In the genomic region with DNA sequence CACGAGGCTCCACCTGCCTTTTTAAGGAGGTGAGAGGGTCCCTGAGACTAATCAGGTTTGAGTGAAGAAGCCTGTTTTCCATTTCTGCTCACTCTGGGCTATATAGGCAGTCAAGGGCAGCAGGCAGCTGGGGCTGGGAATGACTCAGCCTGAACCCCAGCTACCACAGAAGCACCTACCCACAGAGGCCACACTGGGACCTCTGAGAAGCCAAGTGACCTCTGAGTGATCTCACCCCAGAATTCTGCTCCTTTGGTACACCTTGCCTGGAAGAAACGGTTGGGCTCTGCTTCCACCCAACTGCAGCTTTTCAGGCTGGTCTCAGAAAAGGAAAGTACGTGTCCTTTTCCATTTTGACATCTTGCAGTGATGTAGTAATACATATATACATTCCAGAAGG, we compare ENCODE assay signal across 11 cellular contexts. TPM values are rescaled to one million over a fixed set of nuclear protein-coding genes. Genes with fewer than 3 reads are reported as not detected.
DNase-seq lines count a peak whose midpoint lies in the region; ATAC-seq, FAIRE-seq and TF ChIP-seq lines count a peak whose summit lies in the region.
"Had no signal": no experiment of that assay in that cellular context is flagged by ENCODE, and none has a peak within 500 bp of the region (broad histone marks: within the 10 kb centered on the region; RNA-seq: fewer than 3 reads in every experiment).

No MANE protein-coding gene starts in this region.

- DNase-seq in heart left ventricle, result no peak
- no peak for DNase-seq in left ventricle myocardium superior
- peak; percentile 45 for DNase-seq in astrocyte (ENCODE audit: low read depth)
- peak; percentile 15 for DNase-seq in stimulated activated naive B cell treated with anti-CD40 and anti-IgM and Interleukin-4, amounts not matched to agents 10 μg/mL and 1 μg/mL and 100 μg/mL, for 72 hours
- no peak for DNase-seq in prostate gland (ENCODE audit: low spot score)
- DNase-seq: H7, NCI-H2171 treated with DMSO at 0.1 percent for 48 hours had no signal

- WGBS in heart left ventricle, 4 donors, result 48 to 60% (median 54%) methylated on average over 3 of the region's 3 CpGs
- 20 to 67% methylated on average over 1 of the region's 3 CpGs for WGBS in gastroesophageal sphincter (ENCODE audit: low coverage in 1 of 2), 2 donors
- WGBS in prostate gland, result 71% methylated on average over 3 of the region's 3 CpGs

- no peak overlapping the region for H2AFZ ChIP-seq in astrocyte (ENCODE audit: low read depth, low read length)

- H3K9ac ChIP-seq in astrocyte (ENCODE audit: low read length), result no peak overlapping the region

- H3K27me3 ChIP-seq in heart left ventricle, result no peaks in the 10 kb centered on the region
- no peaks in the 10 kb centered on the region for H3K27me3 ChIP-seq in astrocyte (ENCODE audit: insufficient read depth, low read length)
- H3K27me3 ChIP-seq in gastroesophageal sphincter, result no peaks in the 10 kb centered on the region
- no peaks in the 10 kb centered on the region for H3K27me3 ChIP-seq in prostate gland (replicated peaks; ENCODE audit: insufficient read depth)

- H3K36me3 ChIP-seq in heart left ventricle (no peaks in the 10 kb centered on the region), astrocyte (ENCODE audit: insufficient read depth, low read length) (no peaks in the 10 kb centered on the region), gastroesophageal sphincter (no peaks in the 10 kb centered on the region), prostate gland (no peaks in the 10 kb centered on the region)

- peaks cover 98% of the 10 kb centered on the region for H4K20me1 ChIP-seq in astrocyte (ENCODE audit: insufficient read depth, low read length)

- H3K36me3 Mint-ChIP-seq in astrocyte (ENCODE audit: low read depth, unreplicated experiment), result peaks cover 12% of the 10 kb centered on the region
- peaks cover 0 to 4% of the 10 kb centered on the region in 2 donors for H3K36me3 Mint-ChIP-seq in stimulated activated naive B cell treated with anti-CD40 and anti-IgM and Interleukin-4, amounts not matched to agents 10 μg/mL and 1 μg/mL and 100 μg/mL, for 72 hours

- TF ChIP-seq POLR2A in heart left ventricle (IDR thresholded peaks at IDR 0.05) (no peak), gastroesophageal sphincter (IDR thresholded peaks at IDR 0.05) (no peak), prostate gland (IDR thresholded peaks at IDR 0.05) (no peak)

- intact Hi-C loops in heart left ventricle (cut with DNase I) (loop anchor here in 2 of 10 donors (5.0 to 10.0 kb wide), 3 partner anchors 39 to 823 kb away; partner anchors contain the start of gene RPP25L (in 1 of the 2)), left ventricle myocardium superior (cut with micrococcal nuclease) (no loop called here), prostate gland (cut with DNase I) (no loop called here)

- H3K79me2 ChIP-seq in astrocyte (ENCODE audit: insufficient read depth, low read length), result peaks cover 82% of the 10 kb centered on the region

- no peak for ATAC-seq in heart left ventricle
- no peak for ATAC-seq in left ventricle myocardium superior
- ATAC-seq in HG03045 (IDR thresholded peaks at IDR 0.05; ENCODE audit: unreplicated experiment), result peak; percentile 72
- ATAC-seq in stimulated activated naive B cell treated with anti-CD40 and anti-IgM and Interleukin-4, amounts not matched to agents 10 μg/mL and 1 μg/mL and 100 μg/mL, for 72 hours (replicated peaks), result peak; percentile 94 to 97
- no peak for ATAC-seq in gastroesophageal sphincter
- ATAC-seq in HG03139 (IDR thresholded peaks at IDR 0.05; ENCODE audit: unreplicated experiment), result no peak

- no peaks in the 10 kb centered on the region for H3K9me3 Mint-ChIP-seq in astrocyte (ENCODE audit: unreplicated experiment)
- no peaks in the 10 kb centered on the region for H3K9me3 Mint-ChIP-seq in stimulated activated naive B cell treated with anti-CD40 and anti-IgM and Interleukin-4, amounts not matched to agents 10 μg/mL and 1 μg/mL and 100 μg/mL, for 72 hours
- H3K9me3 Mint-ChIP-seq: neural crest cell had no signal

- H3K4me2 ChIP-seq in astrocyte (ENCODE audit: low read length), result no peak overlapping the region

- H3K27ac Mint-ChIP-seq in astrocyte (ENCODE audit: unreplicated experiment), result peak overlapping the region; percentile 49
- no peak overlapping the region for H3K27ac Mint-ChIP-seq in stimulated activated naive B cell treated with anti-CD40 and anti-IgM and Interleukin-4, amounts not matched to agents 10 μg/mL and 1 μg/mL and 100 μg/mL, for 72 hours

- no peak overlapping the region for H3K4me3 Mint-ChIP-seq in astrocyte (ENCODE audit: unreplicated experiment)
- H3K4me3 Mint-ChIP-seq in stimulated activated naive B cell treated with anti-CD40 and anti-IgM and Interleukin-4, amounts not matched to agents 10 μg/mL and 1 μg/mL and 100 μg/mL, for 72 hours, result no peak overlapping the region
- H3K4me3 Mint-ChIP-seq: neural crest cell had no signal

- no peak for FAIRE-seq in astrocyte (lab: Jason Lieb, UNC)

- peaks cover 48% of the 10 kb centered on the region for H3K4me1 Mint-ChIP-seq in astrocyte (ENCODE audit: low read depth, unreplicated experiment)
- peaks cover 20 to 31% of the 10 kb centered on the region in 2 donors for H3K4me1 Mint-ChIP-seq in stimulated activated naive B cell treated with anti-CD40 and anti-IgM and Interleukin-4, amounts not matched to agents 10 μg/mL and 1 μg/mL and 100 μg/mL, for 72 hours

- TF ChIP-seq CTCF in heart left ventricle (IDR thresholded peaks at IDR 0.05), result no peak
- TF ChIP-seq CTCF in astrocyte (IDR thresholded peaks at IDR 0.05; ENCODE audit: insufficient read depth, low read depth, low read length), result no peak
- TF ChIP-seq CTCF in gastroesophageal sphincter (IDR thresholded peaks at IDR 0.05), result no peak
- TF ChIP-seq CTCF in prostate gland (IDR thresholded peaks at IDR 0.05), result no peak

- TF ChIP-seq EP300 in gastroesophageal sphincter (IDR thresholded peaks at IDR 0.05), result no peak

- H3K4me3 ChIP-seq in heart left ventricle (no peak overlapping the region), astrocyte (ENCODE audit: insufficient read depth, low read depth, low read length) (no peak overlapping the region), gastroesophageal sphincter (no peak overlapping the region), prostate gland (no peak overlapping the region)

- H3K9me3 ChIP-seq in heart left ventricle, result no peaks in the 10 kb centered on the region
- H3K9me3 ChIP-seq in astrocyte (ENCODE audit: insufficient read depth, low read depth, low read length), result no peaks in the 10 kb centered on the region
- H3K9me3 ChIP-seq in gastroesophageal sphincter, result no peaks in the 10 kb centered on the region
- H3K9me3 ChIP-seq in prostate gland, result no peaks in the 10 kb centered on the region

- H3K4me1 ChIP-seq in heart left ventricle (peaks cover 9 to 98% (median 78%) of the 10 kb centered on the region in 12 donors), astrocyte (ENCODE audit: insufficient read depth, low read length) (peaks cover 3% of the 10 kb centered on the region), gastroesophageal sphincter (peaks cover 0 to 59% (median 8%) of the 10 kb centered on the region in 3 donors), prostate gland (replicated peaks) (no peaks in the 10 kb centered on the region)

- H3K27ac ChIP-seq in heart left ventricle (peak overlapping the region; percentile 1 to 81 (median 60)), astrocyte (ENCODE audit: low read depth, low read length) (no peak overlapping the region), gastroesophageal sphincter (peak overlapping the region in 2 of 4 donors; percentile 6 to 25), prostate gland (no peak overlapping the region)

- H3K27me3 Mint-ChIP-seq in astrocyte (ENCODE audit: low read depth, unreplicated experiment), result no peaks in the 10 kb centered on the region
- no peaks in the 10 kb centered on the region for H3K27me3 Mint-ChIP-seq in stimulated activated naive B cell treated with anti-CD40 and anti-IgM and Interleukin-4, amounts not matched to agents 10 μg/mL and 1 μg/mL and 100 μg/mL, for 72 hours

RNA-seq across cellular contexts. Expression of gene FAM219A, which starts 6.8 kb away (rescaled TPM):
- 10 to 100 TPM; 12.7 to 36.7 (median 25.9) TPM for total RNA-seq in heart left ventricle
- 10 to 100 TPM; 15.4 to 39.1 TPM for polyA plus RNA-seq in heart left ventricle
- 19.7 TPM for total RNA-seq in left ventricle myocardium superior
- 59.9 and 63.5 TPM in 2 replicates for total RNA-seq in astrocyte
- total RNA-seq in gastroesophageal sphincter, result 10 to 100 TPM; 11.2 to 18.4 (median 13.4) TPM
- 10 to 100 TPM; 14.4 to 16.5 TPM for total RNA-seq in prostate gland

RNA-seq across cellular contexts. Expression of gene DNAI1, which starts 7.1 kb away (rescaled TPM):
- total RNA-seq in heart left ventricle (under 1 TPM in 2 of 9 donors, not detected in 7; 0.43 to 0.86 TPM), left ventricle myocardium superior (not detected), astrocyte (0.58 and 1.8 TPM in 2 replicates), gastroesophageal sphincter (not detected), prostate gland (1 to 10 TPM in 1 of 2 donors, not detected in 1; 5.6 TPM)
- under 1 TPM in 1 of 2 donors, not detected in 1; 0.36 TPM for polyA plus RNA-seq in heart left ventricle

Comparison
In these comparisons a context has a peak if more than half of its experiments do, and no peak if none do; other contexts are left out.
1. ATAC-seq: peak in HG03045 (single experiment) and stimulated activated naive B cell treated with anti-CD40 and anti-IgM and Interleukin-4, amounts not matched to agents 10 μg/mL and 1 μg/mL and 100 μg/mL, for 72 hours (2 of 2); none in heart left ventricle (0 of 4), left ventricle myocardium superior (single experiment), gastroesophageal sphincter (single experiment) and HG03139 (single experiment).
2. DNase-seq: peak in astrocyte (single experiment) and stimulated activated naive B cell treated with anti-CD40 and anti-IgM and Interleukin-4, amounts not matched to agents 10 μg/mL and 1 μg/mL and 100 μg/mL, for 72 hours (single experiment); none in heart left ventricle (0 of 5), left ventricle myocardium superior (single experiment) and prostate gland (single experiment).
3. H3K27ac ChIP-seq: peak in heart left ventricle (12 of 12); none in astrocyte (single experiment) and prostate gland (0 of 2).